In the genomic region with DNA sequence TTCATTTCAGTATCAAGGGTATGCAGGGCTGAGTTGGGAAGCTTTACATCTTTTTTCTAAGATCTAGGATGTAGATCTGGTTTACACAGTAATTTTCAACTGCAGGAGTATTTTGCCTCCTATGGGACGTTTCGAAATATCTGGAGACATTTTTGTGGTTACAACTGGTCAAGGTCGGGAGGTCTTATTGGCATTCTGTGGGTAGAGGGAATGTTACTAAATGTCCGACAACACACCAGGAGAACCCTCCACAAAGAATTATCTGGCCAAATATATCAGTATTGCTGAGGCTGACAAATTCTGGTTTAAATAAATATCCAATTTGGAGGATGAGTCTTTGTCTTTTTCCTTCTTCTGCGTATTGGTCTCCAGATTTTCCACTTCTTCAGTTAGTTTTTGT, we compare ENCODE assay signal across 8 cellular contexts. TPM values are rescaled to one million over a fixed set of nuclear protein-coding genes. Genes with fewer than 3 reads are reported as not detected.
A peak's percentile ranks its signal among the peaks of the same experiment; 100 is the strongest.
DNase-seq lines count a peak whose midpoint lies in the region; TF ChIP-seq lines count a peak whose summit lies in the region.
"Not testable (repeated sequence)": the region's sequence is repeated elsewhere in the genome, so short reads cannot be mapped to it uniquely, and the experiment has no call there.
"Had no signal": no experiment of that assay in that cellular context is flagged by ENCODE, and none has a peak within 500 bp of the region (broad histone marks: within the 10 kb centered on the region; RNA-seq: fewer than 3 reads in every experiment).

No MANE protein-coding gene starts in this region.

- H2BK15ac ChIP-seq in mesenchymal stem cell (ENCODE audit: low read depth, poor library complexity, severe bottlenecking): not testable (repeated sequence)

- not testable (repeated sequence) for H3K36me3 ChIP-seq in mesenchymal stem cell (ENCODE audit: control insufficient read depth in 1 of 2, insufficient read depth in 2 of 2, low read depth in 1 of 2, low read length in 2 of 2); smooth muscle cell (ENCODE audit: low read depth)

- H3K27ac ChIP-seq in mesenchymal stem cell (ENCODE audit: low read length, poor library complexity, severe bottlenecking); smooth muscle cell (ENCODE audit: low read depth): not testable (repeated sequence)

- in situ Hi-C loops in Caki2 (cut with HindIII; ENCODE audit: low pct_unique_long_range_greater_than_20kb, low sequenced_read_pairs): not testable (repeated sequence)

- H3K79me2 ChIP-seq in smooth muscle cell (ENCODE audit: low read depth): not testable (repeated sequence)

- not testable (repeated sequence) for H2AK5ac ChIP-seq in mesenchymal stem cell (ENCODE audit: low read length, severe bottlenecking)

- not testable (repeated sequence) for H3K14ac ChIP-seq in mesenchymal stem cell (ENCODE audit: low read length in 2 of 2)

- TF ChIP-seq CTCF in HFFc6 (IDR thresholded peaks at IDR 0.05); fibroblast of mammary gland (conservative IDR thresholded peaks at IDR 0.05; ENCODE audit: control insufficient read depth, insufficient read depth, low read depth, low read length); smooth muscle cell (IDR thresholded peaks at IDR 0.05; ENCODE audit: borderline replicate concordance, insufficient read depth, poor library complexity, severe bottlenecking): not testable (repeated sequence)

- peak; percentile 15 for DNase-seq in Caki2 (ENCODE audit: low read depth)
- DNase-seq in HFFc6: peak; percentile 41
- DNase-seq in RPMI7951 (ENCODE audit: low read depth): peak; percentile 51
- peak; percentile 59 for DNase-seq in brain pericyte (ENCODE audit: low read depth, low spot score)
- peak; percentile 48 for DNase-seq in fibroblast of mammary gland (ENCODE audit: low read depth)
- peak; percentile 43 for DNase-seq in mesenchymal stem cell
- not testable (repeated sequence) for DNase-seq in smooth muscle cell (lab: John Stamatoyannopoulos, UW; ENCODE audit: unreplicated experiment)

- not testable (repeated sequence) for H3K4me3 ChIP-seq in fibroblast of mammary gland (ENCODE audit: control insufficient read depth, low read depth, low read length); mesenchymal stem cell (ENCODE audit: insufficient read depth in 1 of 2, low read depth in 1 of 2, low read length in 2 of 2); smooth muscle cell

- H4K91ac ChIP-seq in mesenchymal stem cell (ENCODE audit: low read length): not testable (repeated sequence)

- not testable (repeated sequence) for H3K4me2 ChIP-seq in mesenchymal stem cell (ENCODE audit: low read length, poor library complexity, severe bottlenecking)
- peak overlapping the region; percentile 3 for H3K4me2 ChIP-seq in smooth muscle cell

- not testable (repeated sequence) for H3K4me1 ChIP-seq in mesenchymal stem cell (ENCODE audit: control insufficient read depth, insufficient read depth, low read depth, low read length); smooth muscle cell (ENCODE audit: low read depth)

- not testable (repeated sequence) for H3K79me1 ChIP-seq in mesenchymal stem cell (replicated peaks; ENCODE audit: low read length, poor library complexity, severe bottlenecking)

- not testable (repeated sequence) for H3K18ac ChIP-seq in mesenchymal stem cell (ENCODE audit: low read depth in 1 of 2, low read length in 2 of 2)

- H3K9ac ChIP-seq in mesenchymal stem cell (ENCODE audit: low read length); smooth muscle cell (ENCODE audit: low read depth): not testable (repeated sequence)

- H3K4me3 Mint-ChIP-seq in HFFc6: not testable (repeated sequence)

- not testable (repeated sequence) for H2BK5ac ChIP-seq in mesenchymal stem cell (ENCODE audit: low read depth, low read length, poor library complexity, severe bottlenecking)

- H2AFZ ChIP-seq in mesenchymal stem cell (ENCODE audit: low read depth, low read length); smooth muscle cell (ENCODE audit: low read depth): not testable (repeated sequence)

- H2BK12ac ChIP-seq in mesenchymal stem cell (ENCODE audit: low read length in 2 of 2): not testable (repeated sequence)

- H3K27me3 ChIP-seq in mesenchymal stem cell (ENCODE audit: control insufficient read depth in 1 of 2, insufficient read depth in 1 of 2, low read length in 2 of 2): peaks cover 7 to 20% of the 10 kb centered on the region in 2 experiments
- H3K27me3 ChIP-seq in smooth muscle cell (ENCODE audit: low read depth): not testable (repeated sequence)

- H3K4me1 Mint-ChIP-seq in HFFc6 (ENCODE audit: low read depth): not testable (repeated sequence)

- H3K27ac Mint-ChIP-seq in HFFc6: not testable (repeated sequence)

- not testable (repeated sequence) for H3K23ac ChIP-seq in mesenchymal stem cell (ENCODE audit: low read length in 2 of 2)

- H4K8ac ChIP-seq in mesenchymal stem cell (ENCODE audit: low read length): not testable (repeated sequence)

- H3F3A ChIP-seq in smooth muscle cell (ENCODE audit: low read depth): not testable (repeated sequence)

- not testable (repeated sequence) for H3K27me3 Mint-ChIP-seq in HFFc6 (ENCODE audit: insufficient read depth)

- H3K9me3 Mint-ChIP-seq in HFFc6: not testable (repeated sequence)

- H3K4ac ChIP-seq in mesenchymal stem cell (ENCODE audit: low read depth in 1 of 2, low read length in 2 of 2): not testable (repeated sequence)

- H2BK120ac ChIP-seq in mesenchymal stem cell (ENCODE audit: low read depth, low read length): not testable (repeated sequence)

- not testable (repeated sequence) for H4K20me1 ChIP-seq in smooth muscle cell (ENCODE audit: low read depth)

- H3K36me3 Mint-ChIP-seq in HFFc6 (ENCODE audit: low read depth): not testable (repeated sequence)

- WGBS in mesenchymal stem cell: 30% methylated on average over 2 of the region's 5 CpGs
- 22% methylated on average over 5 of the region's 5 CpGs for WGBS in smooth muscle cell (ENCODE audit: low lambda C conversion rate)

- H3K9me3 ChIP-seq in mesenchymal stem cell (ENCODE audit: control insufficient read depth, low read length); smooth muscle cell (replicated peaks; ENCODE audit: low read depth): not testable (repeated sequence)

RNA-seq across cellular contexts. Expression of gene GOLGA8J, which starts 1.9 kb away (rescaled TPM):
- not detected in 2 replicates for total RNA-seq in Caki2 (2014; rRNA removed; shearing (Covaris generic); ENCODE audit: low replicate concordance)
- total RNA-seq in HFFc6 (2021; fragmentation: NEBNext Ultra II Directional; extraction: Animal tissue kit (Norgen Biotek cat#: 25700)): not detected
- not detected in 2 replicates for total RNA-seq in RPMI7951 (2014; rRNA removed; shearing (Covaris generic))
- not detected for polyA plus RNA-seq in mesenchymal stem cell (2013, experiment 1 of 2)
- polyA plus RNA-seq in mesenchymal stem cell (2013, experiment 2 of 2): not detected
- 0.18 TPM in 1 of 2 replicates, not detected in the other for total RNA-seq in smooth muscle cell
- polyA plus RNA-seq in smooth muscle cell: not detected in 2 replicates
- polyA plus RNA-seq: CD14-positive monocyte had no signal

RNA-seq across cellular contexts. Expression of gene GOLGA8T, which starts 54.0 kb away (rescaled TPM):
- 0.23 TPM in 1 of 2 replicates, not detected in the other for total RNA-seq in Caki2 (2014; rRNA removed; shearing (Covaris generic); ENCODE audit: low replicate concordance)
- not detected for total RNA-seq in HFFc6 (2021; fragmentation: NEBNext Ultra II Directional; extraction: Animal tissue kit (Norgen Biotek cat#: 25700))
- total RNA-seq in RPMI7951 (2014; rRNA removed; shearing (Covaris generic)): not detected in 2 replicates
- 0.04 TPM for polyA plus RNA-seq in mesenchymal stem cell (2013, experiment 1 of 2)
- polyA plus RNA-seq in mesenchymal stem cell (2013, experiment 2 of 2): not detected
- not detected in 2 replicates for total RNA-seq in smooth muscle cell
- polyA plus RNA-seq in smooth muscle cell: not detected in 2 replicates
- polyA plus RNA-seq: CD14-positive monocyte had no signal
